ENCODE assay signal across 22 cellular contexts in the genomic region with DNA sequence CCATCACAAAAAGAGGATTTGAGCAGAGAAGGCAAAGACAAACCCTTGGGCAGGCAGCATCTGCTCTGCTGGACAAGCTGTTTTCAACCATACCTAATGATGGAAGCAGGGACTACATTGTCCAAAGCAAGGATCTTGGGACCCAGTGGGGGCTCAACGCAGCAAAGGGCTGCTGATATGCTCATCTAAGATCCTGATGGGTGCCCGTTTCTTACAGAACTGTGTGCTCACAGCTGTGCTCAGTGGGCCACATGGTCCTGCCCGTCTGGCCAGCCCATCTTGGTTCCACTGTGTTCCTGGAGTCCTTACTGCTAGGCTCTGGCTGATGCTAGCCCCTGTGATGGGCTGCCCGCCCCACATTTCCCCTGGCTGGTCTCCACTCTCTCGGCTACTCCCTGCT. TPM values are rescaled to one million over a fixed set of nuclear protein-coding genes. Genes with fewer than 3 reads are reported as not detected.
DNase-seq lines count a peak whose midpoint lies in the region; ATAC-seq and TF ChIP-seq lines count a peak whose summit lies in the region.
"Had no signal": no experiment of that assay in that cellular context is flagged by ENCODE, and none has a peak within 500 bp of the region (broad histone marks: within the 10 kb centered on the region; RNA-seq: fewer than 3 reads in every experiment).

No MANE protein-coding gene starts in this region.

- no peak overlapping the region for H3K27ac ChIP-seq in upper lobe of left lung
- H3K27ac ChIP-seq: uterus had no signal

- H3K36me3 ChIP-seq in upper lobe of left lung: no peaks in the 10 kb centered on the region
- H3K36me3 ChIP-seq: uterus had no signal

- 81 to 91% methylated on average over 5 of the region's 5 CpGs for WGBS in upper lobe of left lung, 2 donors

- no peak overlapping the region for H3K4me3 Mint-ChIP-seq in natural killer cell treated with Interleukin-12 subunit alpha and Interleukin-12 subunit beta and Interleukin-15 and Interleukin-18, amount 100 ng/mL, for 72 hours
- H3K4me3 Mint-ChIP-seq in natural killer cell: no peak overlapping the region
- H3K4me3 Mint-ChIP-seq: activated T-helper 17 cell treated with anti-CD3 and anti-CD28 coated beads, Interleukin-2, amount 50 U/mL, for 72 hours; dendritic cell treated with granulocyte-macrophage colony-stimulating factor and Interleukin-4, amounts not matched to agents 40 ng/mL and 50 ng/mL, for 4 days; H9; stimulated activated naive B cell treated with anti-CD40 and anti-IgM and Interleukin-4, amounts not matched to agents 10 μg/mL and 1 μg/mL and 100 μg/mL, for 72 hours had no signal

- no peak overlapping the region for H3K4me3 ChIP-seq in upper lobe of left lung
- H3K4me3 ChIP-seq: uterus had no signal

- H3K9me3 Mint-ChIP-seq in natural killer cell treated with Interleukin-12 subunit alpha and Interleukin-12 subunit beta and Interleukin-15 and Interleukin-18, amount 100 ng/mL, for 72 hours: no peaks in the 10 kb centered on the region
- H3K9me3 Mint-ChIP-seq in natural killer cell: no peaks in the 10 kb centered on the region
- H3K9me3 Mint-ChIP-seq: activated T-helper 17 cell treated with anti-CD3 and anti-CD28 coated beads, Interleukin-2, amount 50 U/mL, for 72 hours; dendritic cell treated with granulocyte-macrophage colony-stimulating factor and Interleukin-4, amounts not matched to agents 40 ng/mL and 50 ng/mL, for 4 days; H9; stimulated activated naive B cell treated with anti-CD40 and anti-IgM and Interleukin-4, amounts not matched to agents 10 μg/mL and 1 μg/mL and 100 μg/mL, for 72 hours had no signal

- H3K27me3 Mint-ChIP-seq in natural killer cell treated with Interleukin-12 subunit alpha and Interleukin-12 subunit beta and Interleukin-15 and Interleukin-18, amount 100 ng/mL, for 72 hours: peaks cover 0 to 3% of the 10 kb centered on the region in 2 donors
- H3K27me3 Mint-ChIP-seq in natural killer cell (ENCODE audit: low read depth in 2 of 2): no peaks in the 10 kb centered on the region
- H3K27me3 Mint-ChIP-seq: activated T-helper 17 cell treated with anti-CD3 and anti-CD28 coated beads, Interleukin-2, amount 50 U/mL, for 72 hours; dendritic cell treated with granulocyte-macrophage colony-stimulating factor and Interleukin-4, amounts not matched to agents 40 ng/mL and 50 ng/mL, for 4 days had no signal

- peaks cover 4 to 15% (median 14%) of the 10 kb centered on the region in 4 donors for H3K4me1 ChIP-seq in upper lobe of left lung
- H3K4me1 ChIP-seq: uterus had no signal

- no peak overlapping the region for H3K27ac Mint-ChIP-seq in natural killer cell treated with Interleukin-12 subunit alpha and Interleukin-12 subunit beta and Interleukin-15 and Interleukin-18, amount 100 ng/mL, for 72 hours
- H3K27ac Mint-ChIP-seq in natural killer cell: no peak overlapping the region
- H3K27ac Mint-ChIP-seq: activated T-helper 17 cell treated with anti-CD3 and anti-CD28 coated beads, Interleukin-2, amount 50 U/mL, for 72 hours; dendritic cell treated with granulocyte-macrophage colony-stimulating factor and Interleukin-4, amounts not matched to agents 40 ng/mL and 50 ng/mL, for 4 days; H9; stimulated activated naive B cell treated with anti-CD40 and anti-IgM and Interleukin-4, amounts not matched to agents 10 μg/mL and 1 μg/mL and 100 μg/mL, for 72 hours had no signal

- no peaks in the 10 kb centered on the region for H3K9me3 ChIP-seq in upper lobe of left lung
- H3K9me3 ChIP-seq: uterus had no signal

- no peak for TF ChIP-seq POLR2A in upper lobe of left lung (IDR thresholded peaks at IDR 0.05)

- no peak for TF ChIP-seq EP300 in upper lobe of left lung (IDR thresholded peaks at IDR 0.05)

- intact Hi-C loops in natural killer cell (cut with micrococcal nuclease): no loop called here

- ATAC-seq in natural killer cell treated with Interleukin-12 subunit alpha and Interleukin-12 subunit beta and Interleukin-15 and Interleukin-18, amount 100 ng/mL, for 72 hours: no peak
- ATAC-seq in natural killer cell (no peak), left lobe of liver (no peak), upper lobe of left lung (ENCODE audit: low FRiP score in 2 of 2) (no peak)
- ATAC-seq: activated CD4-positive, CD25-positive, alpha-beta regulatory T cell treated with anti-CD3 and anti-CD28 coated beads, Interleukin-2, amount 50 U/mL, for 24 hours; activated T-helper 17 cell treated with anti-CD3 and anti-CD28 coated beads, Interleukin-2, amount 50 U/mL, for 72 hours; stimulated activated naive B cell treated with anti-CD40 and anti-IgM and Interleukin-4, amounts not matched to agents 10 μg/mL and 1 μg/mL and 100 μg/mL, for 72 hours had no signal

- H3K36me3 Mint-ChIP-seq in natural killer cell treated with Interleukin-12 subunit alpha and Interleukin-12 subunit beta and Interleukin-15 and Interleukin-18, amount 100 ng/mL, for 72 hours: no peaks in the 10 kb centered on the region
- no peaks in the 10 kb centered on the region for H3K36me3 Mint-ChIP-seq in natural killer cell
- H3K36me3 Mint-ChIP-seq: stimulated activated naive B cell treated with anti-CD40 and anti-IgM and Interleukin-4, amounts not matched to agents 10 μg/mL and 1 μg/mL and 100 μg/mL, for 72 hours had no signal

- peak; percentile 28 for DNase-seq in activated CD4-positive, CD25-positive, alpha-beta regulatory T cell treated with anti-CD3 and anti-CD28 coated beads, Interleukin-2, amount 50 U/mL, for 72 hours
- no peak for DNase-seq in activated CD4-positive, CD25-positive, alpha-beta regulatory T cell (lab: John Stamatoyannopoulos, UW)
- peak; percentile 55 for DNase-seq in natural killer cell treated with Interleukin-12 subunit alpha and Interleukin-12 subunit beta and Interleukin-15 and Interleukin-18, amount 100 ng/mL, for 72 hours (ENCODE audit: low spot score)
- no peak for DNase-seq in natural killer cell
- DNase-seq in left lobe of liver (ENCODE audit: low spot score): peak; percentile 50
- DNase-seq in upper lobe of left lung: peak; percentile 20 to 30
- no peak for DNase-seq in GF-D8 (lab: John Stamatoyannopoulos, UW)
- no peak for DNase-seq in GOT3 (lab: John Stamatoyannopoulos, UW)
- DNase-seq: H9; Karpas-422; NK-92 treated with Interleukin-12 subunit alpha and Interleukin-12 subunit beta, amount 100 ng/mL, for 24 hours; SHP77 treated with DMSO at 0.1 percent for 48 hours; small intestine; stimulated activated naive B cell treated with anti-CD40 and anti-IgM and Interleukin-4, amounts not matched to agents 10 μg/mL and 1 μg/mL and 100 μg/mL, for 72 hours had no signal

- TF ChIP-seq CTCF in natural killer cell (IDR thresholded peaks at IDR 0.05) (no peak), upper lobe of left lung (IDR thresholded peaks at IDR 0.05) (no peak)

- H3K4me1 Mint-ChIP-seq in natural killer cell treated with Interleukin-12 subunit alpha and Interleukin-12 subunit beta and Interleukin-15 and Interleukin-18, amount 100 ng/mL, for 72 hours (ENCODE audit: low read depth in 2 of 2): no peaks in the 10 kb centered on the region
- no peaks in the 10 kb centered on the region for H3K4me1 Mint-ChIP-seq in natural killer cell
- H3K4me1 Mint-ChIP-seq: activated T-helper 17 cell treated with anti-CD3 and anti-CD28 coated beads, Interleukin-2, amount 50 U/mL, for 72 hours; H9; stimulated activated naive B cell treated with anti-CD40 and anti-IgM and Interleukin-4, amounts not matched to agents 10 μg/mL and 1 μg/mL and 100 μg/mL, for 72 hours had no signal

- no peaks in the 10 kb centered on the region for H3K27me3 ChIP-seq in upper lobe of left lung
- H3K27me3 ChIP-seq: uterus had no signal

RNA-seq across cellular contexts. Expression of a gene that starts 36.1 kb away (rescaled TPM):
- total RNA-seq in natural killer cell treated with Interleukin-12 subunit alpha and Interleukin-12 subunit beta and Interleukin-15 and Interleukin-18, amount 100 ng/mL, for 72 hours: not detected
- total RNA-seq in natural killer cell (not detected), left lobe of liver (1.1 TPM), upper lobe of left lung (10 to 100 TPM; 39.8 to 91.0 (median 63.2) TPM)
- total RNA-seq: A172; activated T-helper 17 cell treated with anti-CD3 and anti-CD28 coated beads, Interleukin-2, amount 50 U/mL, for 72 hours; mononuclear cell; osteoblast had no signal

RNA-seq across cellular contexts. Expression of a gene that starts 54.6 kb away (rescaled TPM):
- total RNA-seq in natural killer cell treated with Interleukin-12 subunit alpha and Interleukin-12 subunit beta and Interleukin-15 and Interleukin-18, amount 100 ng/mL, for 72 hours: not detected
- total RNA-seq in natural killer cell (not detected), left lobe of liver (not detected), upper lobe of left lung (1 to 10 TPM in 1 of 6 donors, under 1 TPM in 1, not detected in 4; 0.69 to 3.3 TPM)
- total RNA-seq: activated T-helper 17 cell treated with anti-CD3 and anti-CD28 coated beads, Interleukin-2, amount 50 U/mL, for 72 hours; glomerular endothelial cell; H9; mononuclear cell; uterus had no signal

RNA-seq across cellular contexts. Expression of a gene that starts 58.5 kb away (rescaled TPM):
- 1 to 10 TPM in 1 of 2 donors, under 1 TPM in 1; 0.81 to 1.9 TPM for total RNA-seq in natural killer cell treated with Interleukin-12 subunit alpha and Interleukin-12 subunit beta and Interleukin-15 and Interleukin-18, amount 100 ng/mL, for 72 hours
- total RNA-seq in natural killer cell: 1 to 10 TPM in 2 of 3 donors, under 1 TPM in 1; 1.00 to 2.0 (median 1.1) TPM
- 0.65 TPM for total RNA-seq in left lobe of liver
- total RNA-seq in upper lobe of left lung: 10 to 100 TPM; 11.6 to 52.4 (median 25.4) TPM
- total RNA-seq: A172 had no signal

Comparison
In these comparisons a context has a peak if more than half of its experiments do, and no peak if none do; other contexts are left out.
1. DNase-seq: peak in activated CD4-positive, CD25-positive, alpha-beta regulatory T cell treated with anti-CD3 and anti-CD28 coated beads, Interleukin-2, amount 50 U/mL, for 72 hours (single experiment), natural killer cell treated with Interleukin-12 subunit alpha and Interleukin-12 subunit beta and Interleukin-15 and Interleukin-18, amount 100 ng/mL, for 72 hours (single experiment), left lobe of liver (single experiment) and upper lobe of left lung (2 of 2); none in activated CD4-positive, CD25-positive, alpha-beta regulatory T cell (0 of 4), natural killer cell (single experiment), GF-D8 (single experiment) and GOT3 (single experiment).
2. RNA of a gene that starts 36.1 kb away (total RNA-seq): 39.8 to 91.0 TPM in upper lobe of left lung; 1.1 TPM in left lobe of liver (single experiment), not detected in natural killer cell treated with Interleukin-12 subunit alpha and Interleukin-12 subunit beta and Interleukin-15 and Interleukin-18, amount 100 ng/mL, for 72 hours and not detected in natural killer cell; every median in the first group is over 10 times any median in the second.